Comparison of ENCODE assay signal across 26 cellular contexts in the genomic region with DNA sequence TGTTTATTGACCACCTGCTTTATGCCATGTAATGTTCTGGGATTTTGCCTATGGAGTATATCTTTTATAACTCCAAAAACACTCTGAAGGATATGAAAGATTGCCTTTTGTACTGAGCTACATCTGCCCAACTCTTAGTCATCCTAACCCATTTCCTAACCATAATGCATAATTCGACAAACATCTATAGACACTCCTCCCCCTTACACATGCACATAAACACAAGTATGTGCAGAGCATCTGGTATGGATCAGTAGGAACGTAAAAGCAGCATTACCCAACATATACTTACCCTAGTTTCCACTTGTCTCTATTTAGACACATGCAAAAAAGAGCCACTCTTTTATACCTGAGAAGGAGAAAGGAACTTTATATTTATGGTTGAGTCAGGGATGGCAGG.
DNase-seq lines count a peak whose midpoint lies in the region; ATAC-seq, FAIRE-seq and TF ChIP-seq lines count a peak whose summit lies in the region.
"Had no signal": no experiment of that assay in that cellular context is flagged by ENCODE, and none has a peak within 500 bp of the region (broad histone marks: within the 10 kb centered on the region; RNA-seq: fewer than 3 reads in every experiment).

No MANE protein-coding gene starts in this region.

- peaks cover 7% of the 10 kb centered on the region for H3K9me3 Mint-ChIP-seq in MCF 10A (ENCODE audit: unreplicated experiment)
- no peaks in the 10 kb centered on the region for H3K9me3 Mint-ChIP-seq in mesothelial cell of epicardium
- H3K9me3 Mint-ChIP-seq: activated T-helper 17 cell treated with anti-CD3 and anti-CD28 coated beads, Interleukin-2, amount 50 U/mL, for 72 hours; central memory CD8-positive, alpha-beta T cell; memory B cell; natural killer cell; stimulated activated naive CD8-positive, alpha-beta T cell treated with anti-CD3 and anti-CD28 coated beads, Interleukin-15, Interleukin-2, amounts not matched to agents 100 ng/mL and 50 ng/mL, for 24 hours; type B pancreatic cell had no signal

- intact Hi-C loops in MCF 10A (cut with micrococcal nuclease) = no loop called here
- intact Hi-C loops in breast epithelium (cut with DNase I; ENCODE audit: low total_unique reads) = no loop called here
- intact Hi-C loops in left lung (cut with DNase I) = no loop called here

- H3K36me3 ChIP-seq in breast epithelium (no peaks in the 10 kb centered on the region), bronchial epithelial cell (ENCODE audit: control insufficient read depth, insufficient read depth, low read length) (no peaks in the 10 kb centered on the region), left lung (no peaks in the 10 kb centered on the region)

- DNase-seq in MCF 10A (ENCODE audit: unreplicated experiment) = peak; percentile 36
- DNase-seq in breast epithelium (ENCODE audit: low spot score in 2 of 2) = no peak
- peak; percentile 96 for DNase-seq in bronchial epithelial cell (ENCODE audit: low read depth)
- peak; percentile 89 for DNase-seq in fibroblast of villous mesenchyme (ENCODE audit: low read depth)
- DNase-seq in SKM-1 treated with dmso at 0.1 percent for 144 hours (lab: John Stamatoyannopoulos, UW; ENCODE audit: unreplicated experiment) = no peak
- no peak for DNase-seq in CD1c-positive myeloid dendritic cell (ENCODE audit: extremely low spot score)
- DNase-seq in mesothelial cell of epicardium (ENCODE audit: low spot score in 2 of 2, unreplicated experiment in 2 of 2) = no peak
- DNase-seq in left lung = no peak
- DNase-seq: activated CD4-positive, alpha-beta T cell treated with anti-CD3 and anti-CD28 coated beads for 36 hours; effector CD4-positive, alpha-beta T cell; foreskin melanocyte; kidney glomerular epithelial cell; natural killer cell; NCI-H2227 treated with DMSO at 0.1 percent for 48 hours; stimulated activated CD4-positive, alpha-beta T cell treated with anti-CD3 and anti-CD28 coated beads, Interleukin-2, amount 100 ng/mL, for 24 hours had no signal

- H3K4me1 ChIP-seq in breast epithelium (peaks cover 2 to 5% of the 10 kb centered on the region in 2 donors), left lung (peaks cover 0 to 6% of the 10 kb centered on the region in 2 donors)
- H3K4me1 ChIP-seq: parathyroid adenoma had no signal

- no TSS peak for BruUV-seq in MCF 10A (replicated peaks; lab: Mats Ljungman, UMichigan)

- no peaks in the 10 kb centered on the region for H3K9me3 ChIP-seq in breast epithelium
- H3K9me3 ChIP-seq in left lung = no peaks in the 10 kb centered on the region

- TF ChIP-seq POLR2A in breast epithelium (IDR thresholded peaks at IDR 0.05) = no peak

- H3K27ac Mint-ChIP-seq in MCF 10A (ENCODE audit: low read depth, unreplicated experiment) (no peak overlapping the region), mesothelial cell of epicardium (no peak overlapping the region)
- H3K27ac Mint-ChIP-seq: activated CD4-positive, alpha-beta T cell treated with anti-CD3 and anti-CD28 coated beads for 36 hours; activated T-helper 17 cell treated with anti-CD3 and anti-CD28 coated beads, Interleukin-2, amount 50 U/mL, for 72 hours; memory B cell; natural killer cell; stimulated activated naive CD8-positive, alpha-beta T cell treated with anti-CD3 and anti-CD28 coated beads, Interleukin-15, Interleukin-2, amounts not matched to agents 100 ng/mL and 50 ng/mL, for 24 hours; type B pancreatic cell had no signal

- H3K36me3 Mint-ChIP-seq in MCF 10A (ENCODE audit: insufficient read depth, unreplicated experiment) (no peaks in the 10 kb centered on the region), mesothelial cell of epicardium (no peaks in the 10 kb centered on the region)
- H3K36me3 Mint-ChIP-seq: memory B cell, natural killer cell, type B pancreatic cell had no signal

- H3K27ac ChIP-seq in breast epithelium (no peak overlapping the region), left lung (no peak overlapping the region)
- H3K27ac ChIP-seq: 22Rv1, C4-2B, parathyroid adenoma had no signal

- no peak overlapping the region for H3K4me3 Mint-ChIP-seq in MCF 10A (ENCODE audit: unreplicated experiment)
- H3K4me3 Mint-ChIP-seq in mesothelial cell of epicardium = no peak overlapping the region
- H3K4me3 Mint-ChIP-seq: activated CD4-positive, alpha-beta T cell treated with anti-CD3 and anti-CD28 coated beads for 36 hours; activated T-helper 17 cell treated with anti-CD3 and anti-CD28 coated beads, Interleukin-2, amount 50 U/mL, for 72 hours; central memory CD8-positive, alpha-beta T cell; memory B cell; natural killer cell; stimulated activated naive CD8-positive, alpha-beta T cell treated with anti-CD3 and anti-CD28 coated beads, Interleukin-15, Interleukin-2, amounts not matched to agents 100 ng/mL and 50 ng/mL, for 24 hours; type B pancreatic cell had no signal

- TF ChIP-seq CTCF in MCF 10A (IDR thresholded peaks at IDR 0.05; ENCODE audit: unreplicated experiment) = no peak
- no peak for TF ChIP-seq CTCF in breast epithelium (IDR thresholded peaks at IDR 0.05)
- TF ChIP-seq CTCF in bronchial epithelial cell (IDR thresholded peaks at IDR 0.05; ENCODE audit: insufficient read depth, low read length, severe bottlenecking) = no peak
- TF ChIP-seq CTCF in fibroblast of villous mesenchyme (IDR thresholded peaks at IDR 0.05; ENCODE audit: insufficient read depth, low read depth, low read length) = no peak
- no peak for TF ChIP-seq CTCF in mesothelial cell of epicardium (IDR thresholded peaks at IDR 0.05; ENCODE audit: unreplicated experiment)
- TF ChIP-seq CTCF in left lung (IDR thresholded peaks at IDR 0.05) = no peak

- no peak for ATAC-seq in left lung
- ATAC-seq: activated CD4-positive, alpha-beta T cell treated with anti-CD3 and anti-CD28 coated beads for 36 hours; activated T-helper 17 cell treated with anti-CD3 and anti-CD28 coated beads, Interleukin-2, amount 50 U/mL, for 72 hours; natural killer cell had no signal

- H3K4me1 Mint-ChIP-seq in MCF 10A (ENCODE audit: insufficient read depth, unreplicated experiment) (peaks cover 53% of the 10 kb centered on the region), mesothelial cell of epicardium (peaks cover 59% of the 10 kb centered on the region)
- H3K4me1 Mint-ChIP-seq: activated CD4-positive, alpha-beta T cell treated with anti-CD3 and anti-CD28 coated beads for 36 hours; activated T-helper 17 cell treated with anti-CD3 and anti-CD28 coated beads, Interleukin-2, amount 50 U/mL, for 72 hours; central memory CD8-positive, alpha-beta T cell; natural killer cell had no signal

- CTCF ChIA-PET in MCF 10A (lab: Yijun Ruan, JAX) = interaction anchor here (0.7 to 1.3 kb wide), 4 partner anchors 9 to 364 kb away, joined by 3 to 7 read pairs (median 4); no protein-coding TSS in a partner anchor

- H3K4me3 ChIP-seq in breast epithelium (no peak overlapping the region), bronchial epithelial cell (ENCODE audit: low read depth, low read length) (no peak overlapping the region), fibroblast of villous mesenchyme (ENCODE audit: low read depth, low read length) (no peak overlapping the region), left lung (no peak overlapping the region)

- POLR2A ChIA-PET in MCF 10A (lab: Yijun Ruan, JAX) = interaction anchor here (0.6 to 2.0 kb wide), 5 partner anchors 76 to 287 kb away, joined by 3 to 11 read pairs (median 5); a partner anchor contains a TSS

- H3K27me3 Mint-ChIP-seq in MCF 10A (ENCODE audit: insufficient read depth, unreplicated experiment) = no peaks in the 10 kb centered on the region
- no peaks in the 10 kb centered on the region for H3K27me3 Mint-ChIP-seq in mesothelial cell of epicardium (ENCODE audit: low read depth)
- H3K27me3 Mint-ChIP-seq: activated CD4-positive, alpha-beta T cell treated with anti-CD3 and anti-CD28 coated beads for 36 hours; activated T-helper 17 cell treated with anti-CD3 and anti-CD28 coated beads, Interleukin-2, amount 50 U/mL, for 72 hours; stimulated activated naive CD8-positive, alpha-beta T cell treated with anti-CD3 and anti-CD28 coated beads, Interleukin-15, Interleukin-2, amounts not matched to agents 100 ng/mL and 50 ng/mL, for 24 hours; type B pancreatic cell had no signal

- no peak for FAIRE-seq in bronchial epithelial cell (lab: Jason Lieb, UNC)
- FAIRE-seq: GM12892, H54, RCC 7860 had no signal

- H3K27me3 ChIP-seq in breast epithelium (no peaks in the 10 kb centered on the region), bronchial epithelial cell (ENCODE audit: control insufficient read depth, insufficient read depth, low read length) (no peaks in the 10 kb centered on the region), left lung (no peaks in the 10 kb centered on the region)

Comparison
In these comparisons a context has a peak if more than half of its experiments do, and no peak if none do; other contexts are left out.
1. DNase-seq: peak in MCF 10A (single experiment), bronchial epithelial cell (single experiment) and fibroblast of villous mesenchyme (single experiment); none in breast epithelium (0 of 2), SKM-1 treated with dmso at 0.1 percent for 144 hours (single experiment), CD1c-positive myeloid dendritic cell (single experiment), mesothelial cell of epicardium (0 of 2) and left lung (0 of 2).